ENCODE assay signal across 16 cellular contexts in genomic region chr11:65125197-65126056, GRCh38. TPM values are rescaled to one million over a fixed set of nuclear protein-coding genes. Genes with fewer than 3 reads are reported as not detected.
DNase-seq lines count a peak whose midpoint lies in the region; ATAC-seq, FAIRE-seq and TF ChIP-seq lines count a peak whose summit lies in the region.
"Had no signal": no experiment of that assay in that cellular context is flagged by ENCODE, and none has a peak within 500 bp of the region (broad histone marks: within the 10 kb centered on the region; RNA-seq: fewer than 3 reads in every experiment).

No MANE protein-coding gene starts in this region.

- H3K4me1 ChIP-seq in DOHH2 (ENCODE audit: control insufficient read depth, low read length) (peaks cover 42% of the 10 kb centered on the region), K562 (replicated peaks in 1 of 2; ENCODE audit: control insufficient read depth in 2 of 2, insufficient read depth in 2 of 2, low read length in 2 of 2) (peaks cover 8 to 16% of the 10 kb centered on the region in 2 experiments; a peak in 4 of 5 replicates), neuronal stem cell (ENCODE audit: control insufficient read depth in 2 of 2, insufficient read depth in 1 of 2, low read depth in 1 of 2, low read length in 2 of 2) (peaks cover 3 to 11% of the 10 kb centered on the region in 2 donors)

- 0 out of 4 replicates have a peak overlapping the region, but pooled peaks of 1 of the 2 experiments have one; percentile 6 for H3K9ac ChIP-seq in K562 (ENCODE audit: insufficient read depth in 1 of 2, low read depth in 2 of 2, low read length in 2 of 2)
- peak overlapping the region; percentile 51 for H3K9ac ChIP-seq in neuronal stem cell (ENCODE audit: low read depth, low read length, poor library complexity)

- H2AK5ac ChIP-seq in neuronal stem cell (ENCODE audit: low read depth, low read length), result no peak overlapping the region

- no peak overlapping the region for H2BK12ac ChIP-seq in neuronal stem cell (ENCODE audit: low read length)

- H2BK15ac ChIP-seq in neuronal stem cell (ENCODE audit: low read length), result no peak overlapping the region

- H3K9me3 ChIP-seq in DOHH2 (ENCODE audit: control insufficient read depth, insufficient read depth, low read length) (no peaks in the 10 kb centered on the region), K562 (replicated peaks; ENCODE audit: control insufficient read depth, insufficient read depth, low read depth, low read length) (no peaks in the 10 kb centered on the region), neuronal stem cell (replicated peaks in 1 of 2; ENCODE audit: control insufficient read depth in 2 of 2, insufficient read depth in 1 of 2, low read depth in 1 of 2, low read length in 2 of 2) (no peaks in the 10 kb centered on the region)
- H3K9me3 ChIP-seq: HAP-1, SJCRH30 had no signal

- TF ChIP-seq EP300 in K562 (IDR thresholded peaks at IDR 0.05; ENCODE audit: low read length), result no peak

- in situ Hi-C loops in K562 (cut with MboI), result no loop called here

- intact Hi-C loops in K562 (cut with micrococcal nuclease), result no loop called here

- H3K79me1 ChIP-seq in neuronal stem cell (ENCODE audit: low read depth, low read length), result peaks cover 6% of the 10 kb centered on the region

- H3K9me2 ChIP-seq in DOHH2 (replicated peaks; ENCODE audit: control insufficient read depth, low read length), result no peaks in the 10 kb centered on the region

- H4K91ac ChIP-seq in neuronal stem cell (ENCODE audit: low read depth, low read length, poor library complexity), result no peak overlapping the region

- peaks cover 64% of the 10 kb centered on the region for H3F3A ChIP-seq in DOHH2 (ENCODE audit: control insufficient read depth, insufficient read depth)

- no peak for FAIRE-seq in K562 (lab: Jason Lieb, UNC)
- FAIRE-seq: HTR-8/SVneo had no signal

- no peak for TF ChIP-seq POLR2A in K562 (conservative IDR thresholded peaks at IDR 0.05)

- CTCF ChIA-PET in K562 (lab: Yijun Ruan, JAX; ENCODE audit: low intra/inter-chr PET ratio), result no interaction called here

- no peak overlapping the region for H4K8ac ChIP-seq in neuronal stem cell (ENCODE audit: low read depth, low read length)

- BruUV-seq in K562 (replicated peaks; lab: Mats Ljungman, UMichigan), result no TSS peak

- H3K27ac ChIP-seq in 22Rv1 (peak overlapping the region; percentile 37; the same call in 1 of the 2 replicates), DOHH2 (ENCODE audit: low read depth, low read length) (peak overlapping the region; percentile 100), K562 (ENCODE audit: extremely low read depth, low read depth, low read length) (no peak overlapping the region; the same call in 2 of the 3 replicates), neuronal stem cell (replicated peaks; ENCODE audit: low read length) (no peak overlapping the region)
- H3K27ac ChIP-seq: SJCRH30 had no signal

- 88% methylated on average over 12 of the region's 12 CpGs for WGBS in K562 (ENCODE audit: insufficient coverage, low coverage, missing lambda C conversion rate)
- WGBS in neuronal stem cell (ENCODE audit: extremely low coverage in 2 of 2, insufficient read length in 2 of 2, insufficient replicate concordance in 1 of 2), 2 donors, result no CpG with 5 or more reads among the region's 12 CpGs

- no peak for TF ChIP-seq RAD21 in K562 (CRISPR knock-in tag; conservative IDR thresholded peaks at IDR 0.05 in 1 of 2, IDR thresholded peaks at IDR 0.05 in 1 of 2)

- H3K4me2 ChIP-seq in DOHH2 (ENCODE audit: low read length) (no peak overlapping the region), K562 (ENCODE audit: insufficient read depth, low read length) (no peak overlapping the region), neuronal stem cell (ENCODE audit: insufficient read depth, low read length, poor library complexity, severe bottlenecking) (no peak overlapping the region)

- H3K23ac ChIP-seq in neuronal stem cell (ENCODE audit: low read depth, low read length, poor library complexity), result no peak overlapping the region

- no peaks in the 10 kb centered on the region for H3K27me3 ChIP-seq in DOHH2 (ENCODE audit: control insufficient read depth, low read length)
- no peaks in the 10 kb centered on the region for H3K27me3 ChIP-seq in K562 (ENCODE audit: control insufficient read depth in 2 of 2, insufficient read depth in 2 of 2, low read length in 2 of 2)
- no peaks in the 10 kb centered on the region for H3K27me3 ChIP-seq in neuronal stem cell (ENCODE audit: control insufficient read depth in 3 of 3, insufficient read depth in 3 of 3, low read depth in 1 of 3, low read length in 3 of 3)
- H3K27me3 ChIP-seq: SJCRH30 had no signal

- no peak for ATAC-seq in K562
- ATAC-seq: PC-3 had no signal

- H3K18ac ChIP-seq in neuronal stem cell (ENCODE audit: low read length), result no peak overlapping the region

- H3K4me3 ChIP-seq in DOHH2 (ENCODE audit: low read length) (no peak overlapping the region), K562 (no peak overlapping the region), neuronal stem cell (ENCODE audit: low read length in 2 of 2) (no peak overlapping the region)
- H3K4me3 ChIP-seq: HAP-1, SJCRH30 had no signal

- H3K9me1 ChIP-seq in K562 (ENCODE audit: control insufficient read depth, insufficient read depth, low read length), result no peaks in the 10 kb centered on the region

- H2BK120ac ChIP-seq in neuronal stem cell (ENCODE audit: low read depth, low read length), result no peak overlapping the region

- H3K14ac ChIP-seq in neuronal stem cell (ENCODE audit: low read length), result no peak overlapping the region

- POLR2A ChIA-PET in K562 (lab: Yijun Ruan, JAX), result interaction anchor here (0.6 to 9.5 kb wide), 8 partner anchors 8 to 157 kb away, joined by 3 to 182 read pairs (median 3); partner anchors contain the start of genes SPDYC, SYVN1, TM7SF2 and VPS51

- TF ChIP-seq CTCF in 22Rv1 (IDR thresholded peaks at IDR 0.05) (no peak), DOHH2 (IDR thresholded peaks at IDR 0.05; ENCODE audit: low read depth, low read length, poor library complexity, severe bottlenecking) (no peak), K562 (IDR thresholded peaks at IDR 0.05 in 2 of 3, conservative IDR thresholded peaks at IDR 0.05 in 1 of 3; ENCODE audit: insufficient read depth in 2 of 3, low read depth in 1 of 3, low read length in 3 of 3) (no peak)

- H2AFZ ChIP-seq in K562 (ENCODE audit: low read depth, low read length) (no peak overlapping the region), neuronal stem cell (ENCODE audit: low read length) (no peak overlapping the region)

- DNase-seq in K562 (ENCODE audit: extremely low read depth in 1 of 4, low spot score in 3 of 4) (peak in 1 of 4 experiments; percentile 3), neuronal stem cell (ENCODE audit: low spot score) (no peak), NOMO-1 treated with DMSO at 0.1 percent for 48 hours (lab: John Stamatoyannopoulos, UW; ENCODE audit: unreplicated experiment) (no peak), HuH-7 (ENCODE audit: low spot score) (no peak), NCI-H1930 (lab: John Stamatoyannopoulos, UW) (no peak)
- DNase-seq: Calu3; CD4-positive, CD25-positive, alpha-beta regulatory T cell; DMS53; NCI-H187; NCI-H526 treated with DMSO at 0.1 percent for 48 hours; PC-3; SJCRH30 had no signal

- H3K36me3 ChIP-seq in DOHH2 (ENCODE audit: control insufficient read depth, low read length) (peaks cover 91% of the 10 kb centered on the region), K562 (ENCODE audit: control insufficient read depth, insufficient read depth, low read length) (peaks cover 79% of the 10 kb centered on the region), neuronal stem cell (replicated peaks in 1 of 2; ENCODE audit: control insufficient read depth in 2 of 2, insufficient read depth in 2 of 2, low read length in 2 of 2) (peaks cover 52 to 76% of the 10 kb centered on the region in 2 donors)

- peaks cover 14% of the 10 kb centered on the region; the same call in 1 of the 2 replicates for H4K20me1 ChIP-seq in DOHH2 (ENCODE audit: control insufficient read depth, insufficient read depth, low read depth, low read length)
- peaks cover 6% of the 10 kb centered on the region; the same call in 1 of the 2 replicates for H4K20me1 ChIP-seq in K562 (replicated peaks; ENCODE audit: control insufficient read depth, insufficient read depth, low read length)

- H2BK5ac ChIP-seq in neuronal stem cell (ENCODE audit: low read length), result no peak overlapping the region

- peaks cover 60% of the 10 kb centered on the region for H3K79me2 ChIP-seq in DOHH2 (ENCODE audit: control insufficient read depth, low read length)
- peaks cover 47% of the 10 kb centered on the region for H3K79me2 ChIP-seq in K562 (ENCODE audit: control insufficient read depth, insufficient read depth, low read length)

- H3K4ac ChIP-seq in neuronal stem cell (ENCODE audit: low read length), result no peak overlapping the region

RNA-seq across cellular contexts. Expression of gene MRPL49, which starts 3.3 kb away (rescaled TPM):
- total RNA-seq in K562 (2011; cell fraction: chromatin; rRNA removed; ENCODE audit: low replicate concordance), result 22.2 and 52.3 TPM in 2 replicates
- total RNA-seq in K562 (2011; cell fraction: nucleolus; rRNA removed), result 45.3 and 47.5 TPM in 2 replicates
- 43.8 and 56.6 TPM in 2 replicates for total RNA-seq in K562 (2011; cell fraction: nucleoplasm; rRNA removed)
- total RNA-seq in K562 (2014; rRNA removed), result 129 and 180 TPM in 2 replicates
- 65.5 and 74.3 TPM in 2 replicates for total RNA-seq in K562 (2014; rRNA removed; fragmentation: Illumina TruSeq; extraction: Trizol)
- 78.2 and 83.1 TPM in 2 replicates for total RNA-seq in K562 (2015; rRNA removed; fragmentation: Illumina TruSeq; extraction: Trizol)
- total RNA-seq in K562 (2021), result 86.8 and 88.5 TPM in 2 replicates
- polyA plus RNA-seq in K562 (2011; rRNA removed), result 96.1 and 97.2 TPM in 2 replicates
- 145 and 172 TPM in 2 replicates for polyA plus RNA-seq in K562 (2011; cell fraction: cytosol; rRNA removed)
- polyA plus RNA-seq in K562 (2011; cell fraction: nucleus; rRNA removed), result 33.4 and 33.6 TPM in 2 replicates
- polyA plus RNA-seq in K562 (2012), result 67.5 and 83.2 TPM in 2 replicates
- 123 and 127 TPM in 2 replicates for polyA plus RNA-seq in K562 (2014; fragmentation: Illumina TruSeq; extraction: Trizol)
- 100 to 1,000 TPM in 1 of 2 experiments, 10 to 100 TPM in 1; 76.2 to 132 TPM for polyA plus RNA-seq in K562 (2014; fragmentation: Nextera tagmentation; extraction: Ambion mirVana)
- polyA plus RNA-seq in K562 (2014; rRNA removed), result 91.2 and 112 TPM in 2 replicates
- polyA minus RNA-seq in K562 (2011; rRNA and poly(A)+ RNA removed), result 44.7 and 62.6 TPM in 2 replicates
- 33.6 and 45.3 TPM in 2 replicates for polyA minus RNA-seq in K562 (2011; cell fraction: cytosol; rRNA and poly(A)+ RNA removed)
- 14.1 and 19.7 TPM in 2 replicates for polyA minus RNA-seq in K562 (2011; cell fraction: nucleus; rRNA and poly(A)+ RNA removed)
- 26.4 TPM for polyA plus RNA-seq in neuronal stem cell (2013, experiment 1 of 2)
- polyA plus RNA-seq in neuronal stem cell (2013, experiment 2 of 2), result 23.8 TPM

RNA-seq across cellular contexts. Expression of gene FAU, which starts 3.5 kb away (rescaled TPM):
- 85.1 and 161 TPM in 2 replicates for total RNA-seq in K562 (2011; cell fraction: chromatin; rRNA removed; ENCODE audit: low replicate concordance)
- total RNA-seq in K562 (2011; cell fraction: nucleolus; rRNA removed), result 307 and 365 TPM in 2 replicates
- total RNA-seq in K562 (2011; cell fraction: nucleoplasm; rRNA removed), result 257 and 358 TPM in 2 replicates
- total RNA-seq in K562 (2014; rRNA removed), result 1,447 and 1,737 TPM in 2 replicates
- total RNA-seq in K562 (2014; rRNA removed; fragmentation: Illumina TruSeq; extraction: Trizol), result 702 and 715 TPM in 2 replicates
- total RNA-seq in K562 (2015; rRNA removed; fragmentation: Illumina TruSeq; extraction: Trizol), result 990 and 995 TPM in 2 replicates
- total RNA-seq in K562 (2021), result 1,380 and 1,521 TPM in 2 replicates
- polyA plus RNA-seq in K562 (2011; rRNA removed), result 562 and 568 TPM in 2 replicates
- 741 and 1,178 TPM in 2 replicates for polyA plus RNA-seq in K562 (2011; cell fraction: cytosol; rRNA removed)
- 380 and 503 TPM in 2 replicates for polyA plus RNA-seq in K562 (2011; cell fraction: nucleus; rRNA removed)
- polyA plus RNA-seq in K562 (2012), result 1,837 and 2,123 TPM in 2 replicates
- 942 and 1,036 TPM in 2 replicates for polyA plus RNA-seq in K562 (2014; fragmentation: Illumina TruSeq; extraction: Trizol)
- polyA plus RNA-seq in K562 (2014; fragmentation: Nextera tagmentation; extraction: Ambion mirVana), result 100 to 1,000 TPM; 433 to 575 TPM
- 1,498 and 1,827 TPM in 2 replicates for polyA plus RNA-seq in K562 (2014; rRNA removed)
- 236 and 263 TPM in 2 replicates for polyA minus RNA-seq in K562 (2011; rRNA and poly(A)+ RNA removed)
- polyA minus RNA-seq in K562 (2011; cell fraction: cytosol; rRNA and poly(A)+ RNA removed), result 352 and 386 TPM in 2 replicates
- 98.0 and 181 TPM in 2 replicates for polyA minus RNA-seq in K562 (2011; cell fraction: nucleus; rRNA and poly(A)+ RNA removed)
- 1,200 TPM for polyA plus RNA-seq in neuronal stem cell (2013, experiment 1 of 2)
- polyA plus RNA-seq in neuronal stem cell (2013, experiment 2 of 2), result 1,182 TPM

RNA-seq across cellular contexts. Expression of gene ZNHIT2, which starts 7.9 kb away (rescaled TPM):
- 0.99 and 8.1 TPM in 2 replicates for total RNA-seq in K562 (2011; cell fraction: chromatin; rRNA removed; ENCODE audit: low replicate concordance)
- total RNA-seq in K562 (2011; cell fraction: nucleolus; rRNA removed), result 15.7 and 18.9 TPM in 2 replicates
- total RNA-seq in K562 (2011; cell fraction: nucleoplasm; rRNA removed), result 4.7 and 5.3 TPM in 2 replicates
- 39.0 and 49.0 TPM in 2 replicates for total RNA-seq in K562 (2014; rRNA removed)
- total RNA-seq in K562 (2014; rRNA removed; fragmentation: Illumina TruSeq; extraction: Trizol), result 0.35 and 0.76 TPM in 2 replicates
- total RNA-seq in K562 (2015; rRNA removed; fragmentation: Illumina TruSeq; extraction: Trizol), result 7.0 and 8.6 TPM in 2 replicates
- 27.2 and 29.6 TPM in 2 replicates for total RNA-seq in K562 (2021)
- polyA plus RNA-seq in K562 (2011; rRNA removed), result 2.5 and 3.7 TPM in 2 replicates
- 5.0 and 29.5 TPM in 2 replicates for polyA plus RNA-seq in K562 (2011; cell fraction: cytosol; rRNA removed)
- 4.7 and 9.8 TPM in 2 replicates for polyA plus RNA-seq in K562 (2011; cell fraction: nucleus; rRNA removed)
- polyA plus RNA-seq in K562 (2012), result 14.0 and 16.6 TPM in 2 replicates
- polyA plus RNA-seq in K562 (2014; fragmentation: Illumina TruSeq; extraction: Trizol), result 0.59 and 2.9 TPM in 2 replicates
- polyA plus RNA-seq in K562 (2014; fragmentation: Nextera tagmentation; extraction: Ambion mirVana), result under 1 TPM; 0.08 to 0.20 TPM
- 23.4 and 24.3 TPM in 2 replicates for polyA plus RNA-seq in K562 (2014; rRNA removed)
- 0.84 and 1.1 TPM in 2 replicates for polyA minus RNA-seq in K562 (2011; rRNA and poly(A)+ RNA removed)
- polyA minus RNA-seq in K562 (2011; cell fraction: cytosol; rRNA and poly(A)+ RNA removed), result 9.6 and 11.8 TPM in 2 replicates
- 15.5 and 18.7 TPM in 2 replicates for polyA minus RNA-seq in K562 (2011; cell fraction: nucleus; rRNA and poly(A)+ RNA removed)
- polyA plus RNA-seq in neuronal stem cell (2013, experiment 1 of 2), result 3.3 TPM
- polyA plus RNA-seq in neuronal stem cell (2013, experiment 2 of 2), result 3.4 TPM

RNA-seq across cellular contexts. Expression of gene SYVN1, which starts 8.9 kb away (rescaled TPM):
- 160 and 411 TPM in 2 replicates for total RNA-seq in K562 (2011; cell fraction: chromatin; rRNA removed; ENCODE audit: low replicate concordance)
- total RNA-seq in K562 (2011; cell fraction: nucleolus; rRNA removed), result 212 and 239 TPM in 2 replicates
- 199 and 204 TPM in 2 replicates for total RNA-seq in K562 (2011; cell fraction: nucleoplasm; rRNA removed)
- 9.9 and 10.7 TPM in 2 replicates for total RNA-seq in K562 (2014; rRNA removed)
- 7.3 and 9.8 TPM in 2 replicates for total RNA-seq in K562 (2014; rRNA removed; fragmentation: Illumina TruSeq; extraction: Trizol)
- total RNA-seq in K562 (2015; rRNA removed; fragmentation: Illumina TruSeq; extraction: Trizol), result 8.0 and 8.7 TPM in 2 replicates
- 42.7 and 47.4 TPM in 2 replicates for total RNA-seq in K562 (2021)
- polyA plus RNA-seq in K562 (2011; rRNA removed), result 13.1 and 36.5 TPM in 2 replicates
- polyA plus RNA-seq in K562 (2011; cell fraction: cytosol; rRNA removed), result 20.0 and 43.0 TPM in 2 replicates
- 131 and 155 TPM in 2 replicates for polyA plus RNA-seq in K562 (2011; cell fraction: nucleus; rRNA removed)
- 34.0 and 57.6 TPM in 2 replicates for polyA plus RNA-seq in K562 (2012)
- polyA plus RNA-seq in K562 (2014; fragmentation: Illumina TruSeq; extraction: Trizol), result 38.5 and 40.1 TPM in 2 replicates
- polyA plus RNA-seq in K562 (2014; fragmentation: Nextera tagmentation; extraction: Ambion mirVana), result under 1 TPM; 0.41 to 0.63 TPM
- polyA plus RNA-seq in K562 (2014; rRNA removed), result 19.1 and 19.3 TPM in 2 replicates
- 62.5 and 65.5 TPM in 2 replicates for polyA minus RNA-seq in K562 (2011; rRNA and poly(A)+ RNA removed)
- 37.2 and 49.5 TPM in 2 replicates for polyA minus RNA-seq in K562 (2011; cell fraction: cytosol; rRNA and poly(A)+ RNA removed)
- polyA minus RNA-seq in K562 (2011; cell fraction: nucleus; rRNA and poly(A)+ RNA removed), result 49.5 and 75.9 TPM in 2 replicates
- 16.9 TPM for polyA plus RNA-seq in neuronal stem cell (2013, experiment 1 of 2)
- 16.0 TPM for polyA plus RNA-seq in neuronal stem cell (2013, experiment 2 of 2)

RNA-seq across cellular contexts. Expression of gene TM7SF2, which starts 13.8 kb away (rescaled TPM):
- total RNA-seq in K562 (2011; cell fraction: chromatin; rRNA removed; ENCODE audit: low replicate concordance), result 31.4 and 105 TPM in 2 replicates
- total RNA-seq in K562 (2011; cell fraction: nucleolus; rRNA removed), result 91.9 and 106 TPM in 2 replicates
- 59.6 and 61.8 TPM in 2 replicates for total RNA-seq in K562 (2011; cell fraction: nucleoplasm; rRNA removed)
- 18.6 and 20.6 TPM in 2 replicates for total RNA-seq in K562 (2014; rRNA removed)
- 3.2 and 3.7 TPM in 2 replicates for total RNA-seq in K562 (2014; rRNA removed; fragmentation: Illumina TruSeq; extraction: Trizol)
- 7.0 and 7.9 TPM in 2 replicates for total RNA-seq in K562 (2015; rRNA removed; fragmentation: Illumina TruSeq; extraction: Trizol)
- total RNA-seq in K562 (2021), result 21.4 and 21.8 TPM in 2 replicates
- 14.6 and 35.3 TPM in 2 replicates for polyA plus RNA-seq in K562 (2011; rRNA removed)
- polyA plus RNA-seq in K562 (2011; cell fraction: cytosol; rRNA removed), result 34.6 and 38.1 TPM in 2 replicates
- 109 and 130 TPM in 2 replicates for polyA plus RNA-seq in K562 (2011; cell fraction: nucleus; rRNA removed)
- 18.6 and 23.4 TPM in 2 replicates for polyA plus RNA-seq in K562 (2012)
- polyA plus RNA-seq in K562 (2014; fragmentation: Illumina TruSeq; extraction: Trizol), result 14.3 and 18.6 TPM in 2 replicates
- 1 to 10 TPM; 1.2 to 1.4 TPM for polyA plus RNA-seq in K562 (2014; fragmentation: Nextera tagmentation; extraction: Ambion mirVana)
- 20.4 and 22.0 TPM in 2 replicates for polyA plus RNA-seq in K562 (2014; rRNA removed)
- 10.6 and 12.1 TPM in 2 replicates for polyA minus RNA-seq in K562 (2011; rRNA and poly(A)+ RNA removed)
- polyA minus RNA-seq in K562 (2011; cell fraction: cytosol; rRNA and poly(A)+ RNA removed), result 9.4 and 15.1 TPM in 2 replicates
- 27.9 and 40.7 TPM in 2 replicates for polyA minus RNA-seq in K562 (2011; cell fraction: nucleus; rRNA and poly(A)+ RNA removed)
- 50.3 TPM for polyA plus RNA-seq in neuronal stem cell (2013, experiment 1 of 2)
- polyA plus RNA-seq in neuronal stem cell (2013, experiment 2 of 2), result 46.9 TPM

Comparison
In these comparisons a context has a peak if more than half of its experiments do, and no peak if none do; other contexts are left out.
1. H3K27ac ChIP-seq: peak in 22Rv1 (single experiment) and DOHH2 (single experiment); none in K562 (single experiment) and neuronal stem cell (single experiment).